ENCODE assay signal across 8 cellular contexts in genomic region chr6:166381381-166381732, GRCh38. TPM values are rescaled to one million over a fixed set of nuclear protein-coding genes. Genes with fewer than 3 reads are reported as not detected.
DNase-seq lines count a peak whose midpoint lies in the region; ATAC-seq and TF ChIP-seq lines count a peak whose summit lies in the region.

No MANE protein-coding gene starts in this region.

- peaks cover 14% of the 10 kb centered on the region for H3K79me1 ChIP-seq in mesenchymal stem cell (replicated peaks; ENCODE audit: low read length, poor library complexity, severe bottlenecking)

- intact Hi-C loops in heart right ventricle (cut with DNase I), result loop anchor here in 6 of 10 donors (2.0 to 5.0 kb wide), 6 partner anchors 17 to 224 kb away; partner anchors contain the start of gene SFT2D1 (in 4 of the 6)
- intact Hi-C loops in cardiac septum (cut with DNase I), result loop anchor here (5.0 kb wide), 1 partner anchor 64 kb away; no protein-coding TSS in a partner anchor
- intact Hi-C loops in ascending aorta (cut with DNase I), result loop anchor here (10.0 kb wide), 2 partner anchors 377 to 573 kb away; partner anchors contain the start of gene RNASET2
- intact Hi-C loops in vagina (cut with DNase I), result loop anchor here (5.0 to 10.0 kb wide), 2 partner anchors 47 to 246 kb away; partner anchors contain the start of gene RPS6KA2

- DNase-seq in heart right ventricle (no peak), cardiac septum (ENCODE audit: low spot score) (no peak), ascending aorta (ENCODE audit: low spot score in 2 of 2) (no peak), mesenchymal stem cell (no peak), vagina (ENCODE audit: extremely low spot score in 2 of 2) (no peak), NCI-H510A (lab: John Stamatoyannopoulos, UW) (no peak)
- no peak for DNase-seq in activated CD4-positive, alpha-beta T cell treated with anti-CD3 and anti-CD28 coated beads for 4 hours

- H2BK120ac ChIP-seq in mesenchymal stem cell (ENCODE audit: low read depth, low read length), result no peak overlapping the region

- H4K91ac ChIP-seq in mesenchymal stem cell (ENCODE audit: low read length), result no peak overlapping the region

- ATAC-seq in heart right ventricle (no peak), HG03521 (IDR thresholded peaks at IDR 0.05; ENCODE audit: unreplicated experiment) (no peak)

- H2AFZ ChIP-seq in mesenchymal stem cell (ENCODE audit: low read depth, low read length), result no peak overlapping the region

- TF ChIP-seq CTCF in heart right ventricle (IDR thresholded peaks at IDR 0.05), result no peak
- no peak for TF ChIP-seq CTCF in ascending aorta (IDR thresholded peaks at IDR 0.05)
- no peak for TF ChIP-seq CTCF in vagina (IDR thresholded peaks at IDR 0.05)

- H3K4me2 ChIP-seq in mesenchymal stem cell (ENCODE audit: low read length, poor library complexity, severe bottlenecking), result peak overlapping the region; percentile 99

- H3K18ac ChIP-seq in mesenchymal stem cell (ENCODE audit: low read depth in 1 of 2, low read length in 2 of 2), result no peak overlapping the region

- H3K27ac ChIP-seq in heart right ventricle (peak overlapping the region in 9 of 10 donors; percentile 91 to 98 (median 97)), ascending aorta (peak overlapping the region; percentile 95), mesenchymal stem cell (ENCODE audit: low read length, poor library complexity, severe bottlenecking) (no peak overlapping the region), vagina (peak overlapping the region; percentile 89)

- no peak overlapping the region for H3K14ac ChIP-seq in mesenchymal stem cell (ENCODE audit: low read length in 2 of 2)

- H3K4ac ChIP-seq in mesenchymal stem cell (ENCODE audit: low read depth in 1 of 2, low read length in 2 of 2), result no peak overlapping the region

- no peak overlapping the region for H2BK15ac ChIP-seq in mesenchymal stem cell (ENCODE audit: low read depth, poor library complexity, severe bottlenecking)

- H2BK12ac ChIP-seq in mesenchymal stem cell (ENCODE audit: low read length in 2 of 2), result no peak overlapping the region

- H3K4me3 ChIP-seq in heart right ventricle (peak overlapping the region; percentile 63 to 97 (median 91)), ascending aorta (peak overlapping the region; percentile 74 to 94), mesenchymal stem cell (ENCODE audit: insufficient read depth in 1 of 2, low read depth in 1 of 2, low read length in 2 of 2) (peak overlapping the region in 1 of 2 experiments; percentile 99), vagina (peak overlapping the region; percentile 91 to 95)

- H3K23ac ChIP-seq in mesenchymal stem cell (ENCODE audit: low read length in 2 of 2), result no peak overlapping the region

- no peak for TF ChIP-seq POLR2A in vagina (IDR thresholded peaks at IDR 0.05)

- no peaks in the 10 kb centered on the region for H3K36me3 ChIP-seq in heart right ventricle
- no peaks in the 10 kb centered on the region for H3K36me3 ChIP-seq in ascending aorta
- H3K36me3 ChIP-seq in mesenchymal stem cell (ENCODE audit: control insufficient read depth in 1 of 2, insufficient read depth in 2 of 2, low read depth in 1 of 2, low read length in 2 of 2), result no peaks in the 10 kb centered on the region
- H3K36me3 ChIP-seq in vagina, result no peaks in the 10 kb centered on the region

- H3K9me3 ChIP-seq in heart right ventricle (no peaks in the 10 kb centered on the region), ascending aorta (no peaks in the 10 kb centered on the region), mesenchymal stem cell (ENCODE audit: control insufficient read depth, low read length) (no peaks in the 10 kb centered on the region), vagina (no peaks in the 10 kb centered on the region)

- WGBS in heart right ventricle, 2 donors, result 29 to 43% methylated on average over 6 of the region's 6 CpGs
- WGBS in mesenchymal stem cell, result 78% methylated on average over 3 of the region's 6 CpGs

- H3K4me1 ChIP-seq in heart right ventricle (peaks cover 3 to 55% (median 24%) of the 10 kb centered on the region in 9 donors), ascending aorta (peaks cover 0 to 18% of the 10 kb centered on the region in 2 donors), mesenchymal stem cell (ENCODE audit: control insufficient read depth, insufficient read depth, low read depth, low read length) (peaks cover 7% of the 10 kb centered on the region), vagina (peaks cover 18% of the 10 kb centered on the region)

- no peak overlapping the region for H2BK5ac ChIP-seq in mesenchymal stem cell (ENCODE audit: low read depth, low read length, poor library complexity, severe bottlenecking)

- H3K27me3 ChIP-seq in heart right ventricle (no peaks in the 10 kb centered on the region), ascending aorta (no peaks in the 10 kb centered on the region), mesenchymal stem cell (ENCODE audit: control insufficient read depth in 1 of 2, insufficient read depth in 1 of 2, low read length in 2 of 2) (no peaks in the 10 kb centered on the region), vagina (no peaks in the 10 kb centered on the region)

- H3K9ac ChIP-seq in mesenchymal stem cell (ENCODE audit: low read length), result peak overlapping the region; percentile 80

- no peak overlapping the region for H4K8ac ChIP-seq in mesenchymal stem cell (ENCODE audit: low read length)

- no peak overlapping the region for H2AK5ac ChIP-seq in mesenchymal stem cell (ENCODE audit: low read length, severe bottlenecking)

RNA-seq across cellular contexts. Expression of gene MPC1, which starts 1.4 kb away (rescaled TPM):
- 100 to 1,000 TPM; 276 to 736 (median 588) TPM for total RNA-seq in heart right ventricle
- polyA plus RNA-seq in heart right ventricle, result 100 to 1,000 TPM; 358 to 359 TPM
- 396 TPM for total RNA-seq in cardiac septum
- total RNA-seq in ascending aorta, result 23.8 TPM
- 37.8 TPM for polyA plus RNA-seq in mesenchymal stem cell (2013, experiment 1 of 2)
- polyA plus RNA-seq in mesenchymal stem cell (2013, experiment 2 of 2), result 40.1 TPM
- 44.0 TPM for total RNA-seq in vagina

RNA-seq across cellular contexts. Expression of gene SFT2D1, which starts 39.0 kb away (rescaled TPM):
- total RNA-seq in heart right ventricle (10 to 100 TPM; 15.6 to 28.1 (median 21.4) TPM), cardiac septum (25.1 TPM), ascending aorta (77.7 TPM), vagina (23.3 TPM)
- 10 to 100 TPM; 35.9 to 43.6 TPM for polyA plus RNA-seq in heart right ventricle
- polyA plus RNA-seq in mesenchymal stem cell (2013, experiment 1 of 2), result 57.5 TPM
- 62.7 TPM for polyA plus RNA-seq in mesenchymal stem cell (2013, experiment 2 of 2)
